1 cellular context compared by ENCODE assay signal in the genomic region with DNA sequence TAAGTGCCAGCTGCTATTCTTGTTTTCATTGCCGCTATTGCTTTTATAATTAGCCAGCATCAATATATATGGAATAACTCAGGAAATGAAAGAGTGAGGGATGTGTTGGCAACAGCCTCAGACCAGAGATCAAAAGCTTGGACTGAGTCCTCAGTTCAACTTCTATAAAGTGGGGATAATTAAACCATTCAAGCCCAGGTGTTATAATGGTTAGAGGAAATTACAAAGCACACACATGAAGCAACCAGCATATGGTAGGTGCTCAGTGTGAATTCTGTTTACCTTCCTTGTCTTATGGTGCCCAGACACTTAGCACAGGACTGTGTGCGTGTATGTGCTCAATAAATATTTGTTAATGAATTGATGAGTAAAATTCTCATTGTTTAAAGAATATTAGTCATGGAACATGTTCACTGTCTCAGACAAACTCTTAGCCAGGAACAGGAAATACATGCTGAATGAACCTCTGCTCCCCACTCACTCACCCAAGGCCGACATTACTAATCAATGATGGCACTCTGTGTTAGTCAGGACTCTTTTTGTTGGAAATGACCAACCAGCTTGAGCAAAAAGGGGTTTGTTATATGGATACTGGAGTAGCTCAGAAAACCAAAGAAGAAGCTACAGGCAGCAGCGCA.
TF ChIP-seq lines count a peak whose summit lies in the region.

No MANE protein-coding gene starts in this region.

TF ChIP-seq in H1, 55 proteins besides CTCF, POLR2A, EP300 and RAD21:
- TF ChIP-seq NRF1 (IDR thresholded peaks at IDR 0.05; ENCODE audit: low read depth, low read length) (no peak), JUN (IDR thresholded peaks at IDR 0.05; ENCODE audit: low read depth, low read length) (no peak), SIN3A (conservative IDR thresholded peaks at IDR 0.05 in 1 of 2, IDR thresholded peaks at IDR 0.05 in 1 of 2; ENCODE audit: low read depth in 1 of 2, low read length in 2 of 2) (no peak), BRCA1 (IDR thresholded peaks at IDR 0.05; ENCODE audit: low read depth, low read length) (no peak), TCF12 (IDR thresholded peaks at IDR 0.05; ENCODE audit: low read depth, low read length) (no peak), YY1 (IDR thresholded peaks at IDR 0.05; ENCODE audit: low read depth, low read length) (no peak), HDAC2 (IDR thresholded peaks at IDR 0.05; ENCODE audit: borderline replicate concordance in 1 of 2, low read depth in 2 of 2, low read length in 2 of 2) (no peak), SIX5 (IDR thresholded peaks at IDR 0.05; ENCODE audit: low read depth, low read length) (no peak), TBP (IDR thresholded peaks at IDR 0.05; ENCODE audit: low read depth, low read length) (no peak), CTBP2 (IDR thresholded peaks at IDR 0.05; ENCODE audit: borderline replicate concordance, insufficient read depth, insufficient read length, low read length) (no peak), SP2 (IDR thresholded peaks at IDR 0.05; ENCODE audit: low read length) (no peak), JUND (IDR thresholded peaks at IDR 0.05; ENCODE audit: low read length) (no peak), RXRA (IDR thresholded peaks at IDR 0.05; ENCODE audit: insufficient read depth, low read depth, low read length) (no peak), PHF8 (conservative IDR thresholded peaks at IDR 0.05; ENCODE audit: low read depth, low read length) (no peak), RFX5 (IDR thresholded peaks at IDR 0.05; ENCODE audit: borderline replicate concordance, low read depth, low read length) (no peak), CHD1 (IDR thresholded peaks at IDR 0.05; ENCODE audit: low read depth, low read length) (no peak), POU5F1 (IDR thresholded peaks at IDR 0.05; ENCODE audit: low read depth, low read length) (no peak)
- TF ChIP-seq, protein P1, sequence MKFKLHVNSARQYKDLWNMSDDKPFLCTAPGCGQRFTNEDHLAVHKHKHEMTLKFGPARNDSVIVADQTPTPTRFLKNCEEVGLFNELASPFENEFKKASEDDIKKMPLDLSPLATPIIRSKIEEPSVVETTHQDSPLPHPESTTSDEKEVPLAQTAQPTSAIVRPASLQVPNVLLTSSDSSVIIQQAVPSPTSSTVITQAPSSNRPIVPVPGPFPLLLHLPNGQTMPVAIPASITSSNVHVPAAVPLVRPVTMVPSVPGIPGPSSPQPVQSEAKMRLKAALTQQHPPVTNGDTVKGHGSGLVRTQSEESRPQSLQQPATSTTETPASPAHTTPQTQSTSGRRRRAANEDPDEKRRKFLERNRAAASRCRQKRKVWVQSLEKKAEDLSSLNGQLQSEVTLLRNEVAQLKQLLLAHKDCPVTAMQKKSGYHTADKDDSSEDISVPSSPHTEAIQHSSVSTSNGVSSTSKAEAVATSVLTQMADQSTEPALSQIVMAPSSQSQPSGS (IDR thresholded peaks at IDR 0.05; ENCODE audit: low read length), result no peak
- TF ChIP-seq, protein P2, sequence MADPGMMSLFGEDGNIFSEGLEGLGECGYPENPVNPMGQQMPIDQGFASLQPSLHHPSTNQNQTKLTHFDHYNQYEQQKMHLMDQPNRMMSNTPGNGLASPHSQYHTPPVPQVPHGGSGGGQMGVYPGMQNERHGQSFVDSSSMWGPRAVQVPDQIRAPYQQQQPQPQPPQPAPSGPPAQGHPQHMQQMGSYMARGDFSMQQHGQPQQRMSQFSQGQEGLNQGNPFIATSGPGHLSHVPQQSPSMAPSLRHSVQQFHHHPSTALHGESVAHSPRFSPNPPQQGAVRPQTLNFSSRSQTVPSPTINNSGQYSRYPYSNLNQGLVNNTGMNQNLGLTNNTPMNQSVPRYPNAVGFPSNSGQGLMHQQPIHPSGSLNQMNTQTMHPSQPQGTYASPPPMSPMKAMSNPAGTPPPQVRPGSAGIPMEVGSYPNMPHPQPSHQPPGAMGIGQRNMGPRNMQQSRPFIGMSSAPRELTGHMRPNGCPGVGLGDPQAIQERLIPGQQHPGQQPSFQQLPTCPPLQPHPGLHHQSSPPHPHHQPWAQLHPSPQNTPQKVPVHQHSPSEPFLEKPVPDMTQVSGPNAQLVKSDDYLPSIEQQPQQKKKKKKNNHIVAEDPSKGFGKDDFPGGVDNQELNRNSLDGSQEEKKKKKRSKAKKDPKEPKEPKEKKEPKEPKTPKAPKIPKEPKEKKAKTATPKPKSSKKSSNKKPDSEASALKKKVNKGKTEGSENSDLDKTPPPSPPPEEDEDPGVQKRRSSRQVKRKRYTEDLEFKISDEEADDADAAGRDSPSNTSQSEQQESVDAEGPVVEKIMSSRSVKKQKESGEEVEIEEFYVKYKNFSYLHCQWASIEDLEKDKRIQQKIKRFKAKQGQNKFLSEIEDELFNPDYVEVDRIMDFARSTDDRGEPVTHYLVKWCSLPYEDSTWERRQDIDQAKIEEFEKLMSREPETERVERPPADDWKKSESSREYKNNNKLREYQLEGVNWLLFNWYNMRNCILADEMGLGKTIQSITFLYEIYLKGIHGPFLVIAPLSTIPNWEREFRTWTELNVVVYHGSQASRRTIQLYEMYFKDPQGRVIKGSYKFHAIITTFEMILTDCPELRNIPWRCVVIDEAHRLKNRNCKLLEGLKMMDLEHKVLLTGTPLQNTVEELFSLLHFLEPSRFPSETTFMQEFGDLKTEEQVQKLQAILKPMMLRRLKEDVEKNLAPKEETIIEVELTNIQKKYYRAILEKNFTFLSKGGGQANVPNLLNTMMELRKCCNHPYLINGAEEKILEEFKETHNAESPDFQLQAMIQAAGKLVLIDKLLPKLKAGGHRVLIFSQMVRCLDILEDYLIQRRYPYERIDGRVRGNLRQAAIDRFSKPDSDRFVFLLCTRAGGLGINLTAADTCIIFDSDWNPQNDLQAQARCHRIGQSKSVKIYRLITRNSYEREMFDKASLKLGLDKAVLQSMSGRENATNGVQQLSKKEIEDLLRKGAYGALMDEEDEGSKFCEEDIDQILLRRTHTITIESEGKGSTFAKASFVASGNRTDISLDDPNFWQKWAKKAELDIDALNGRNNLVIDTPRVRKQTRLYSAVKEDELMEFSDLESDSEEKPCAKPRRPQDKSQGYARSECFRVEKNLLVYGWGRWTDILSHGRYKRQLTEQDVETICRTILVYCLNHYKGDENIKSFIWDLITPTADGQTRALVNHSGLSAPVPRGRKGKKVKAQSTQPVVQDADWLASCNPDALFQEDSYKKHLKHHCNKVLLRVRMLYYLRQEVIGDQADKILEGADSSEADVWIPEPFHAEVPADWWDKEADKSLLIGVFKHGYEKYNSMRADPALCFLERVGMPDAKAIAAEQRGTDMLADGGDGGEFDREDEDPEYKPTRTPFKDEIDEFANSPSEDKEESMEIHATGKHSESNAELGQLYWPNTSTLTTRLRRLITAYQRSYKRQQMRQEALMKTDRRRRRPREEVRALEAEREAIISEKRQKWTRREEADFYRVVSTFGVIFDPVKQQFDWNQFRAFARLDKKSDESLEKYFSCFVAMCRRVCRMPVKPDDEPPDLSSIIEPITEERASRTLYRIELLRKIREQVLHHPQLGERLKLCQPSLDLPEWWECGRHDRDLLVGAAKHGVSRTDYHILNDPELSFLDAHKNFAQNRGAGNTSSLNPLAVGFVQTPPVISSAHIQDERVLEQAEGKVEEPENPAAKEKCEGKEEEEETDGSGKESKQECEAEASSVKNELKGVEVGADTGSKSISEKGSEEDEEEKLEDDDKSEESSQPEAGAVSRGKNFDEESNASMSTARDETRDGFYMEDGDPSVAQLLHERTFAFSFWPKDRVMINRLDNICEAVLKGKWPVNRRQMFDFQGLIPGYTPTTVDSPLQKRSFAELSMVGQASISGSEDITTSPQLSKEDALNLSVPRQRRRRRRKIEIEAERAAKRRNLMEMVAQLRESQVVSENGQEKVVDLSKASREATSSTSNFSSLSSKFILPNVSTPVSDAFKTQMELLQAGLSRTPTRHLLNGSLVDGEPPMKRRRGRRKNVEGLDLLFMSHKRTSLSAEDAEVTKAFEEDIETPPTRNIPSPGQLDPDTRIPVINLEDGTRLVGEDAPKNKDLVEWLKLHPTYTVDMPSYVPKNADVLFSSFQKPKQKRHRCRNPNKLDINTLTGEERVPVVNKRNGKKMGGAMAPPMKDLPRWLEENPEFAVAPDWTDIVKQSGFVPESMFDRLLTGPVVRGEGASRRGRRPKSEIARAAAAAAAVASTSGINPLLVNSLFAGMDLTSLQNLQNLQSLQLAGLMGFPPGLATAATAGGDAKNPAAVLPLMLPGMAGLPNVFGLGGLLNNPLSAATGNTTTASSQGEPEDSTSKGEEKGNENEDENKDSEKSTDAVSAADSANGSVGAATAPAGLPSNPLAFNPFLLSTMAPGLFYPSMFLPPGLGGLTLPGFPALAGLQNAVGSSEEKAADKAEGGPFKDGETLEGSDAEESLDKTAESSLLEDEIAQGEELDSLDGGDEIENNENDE (IDR thresholded peaks at IDR 0.05; ENCODE audit: insufficient replicate concordance, low read length), result no peak
- TF ChIP-seq, protein P3, sequence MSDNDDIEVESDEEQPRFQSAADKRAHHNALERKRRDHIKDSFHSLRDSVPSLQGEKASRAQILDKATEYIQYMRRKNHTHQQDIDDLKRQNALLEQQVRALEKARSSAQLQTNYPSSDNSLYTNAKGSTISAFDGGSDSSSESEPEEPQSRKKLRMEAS (IDR thresholded peaks at IDR 0.05), result no peak
TF ChIP-seq in H1: peak in this region for 0.
